ENCODE assay signal across 8 cellular contexts in genomic region chr1:149887456-149888159, GRCh38. TPM values are rescaled to one million over a fixed set of nuclear protein-coding genes. Genes with fewer than 3 reads are reported as not detected.
A peak's percentile ranks its signal among the peaks of the same experiment; 100 is the strongest.
DNase-seq lines count a peak whose midpoint lies in the region; ATAC-seq and TF ChIP-seq lines count a peak whose summit lies in the region.

No MANE protein-coding gene starts in this region.

- peak overlapping the region; percentile 91 for H3K4me2 ChIP-seq in osteoblast (ENCODE audit: insufficient read depth, low read length)

- intact Hi-C loops in head of caudate nucleus (cut with DNase I) (no loop called here), thyroid gland (cut with DNase I) (no loop called here)

- H3K27ac ChIP-seq in SK-N-MC (peak overlapping the region; percentile 100), osteoblast (ENCODE audit: low read depth, low read length) (peak overlapping the region; percentile 94), thyroid gland (peak overlapping the region; percentile 97 to 100 (median 100))

- WGBS in thyroid gland, 2 donors = 0 to 1% methylated on average over 33 to 38 of the region's 46 CpGs

- peak overlapping the region; percentile 77 for H2AFZ ChIP-seq in osteoblast (ENCODE audit: low read length)

- DNase-seq in NCI-H1048 (lab: John Stamatoyannopoulos, UW) (peak; percentile 99), SK-N-MC (ENCODE audit: low read depth, low spot score) (peak; percentile 98), head of caudate nucleus (peak; percentile 53 to 97 (median 88)), osteoblast (ENCODE audit: insufficient read length, low spot score, missing footprints) (peak; percentile 92), thyroid gland (peak; percentile 82 to 85)
- DNase-seq in activated naive CD4-positive, alpha-beta T cell treated with anti-CD3 and anti-CD28 coated beads, Interleukin-2, amount 50 U/mL, for 16 hours = peak; percentile 66

- TF ChIP-seq POLR2A in thyroid gland (IDR thresholded peaks at IDR 0.05) = peak in 1 of 2 donors; percentile 89

- peak overlapping the region; percentile 95 for H3K4me3 ChIP-seq in GM08714 (ENCODE audit: low read length)
- peak overlapping the region; percentile 95 for H3K4me3 ChIP-seq in SK-N-MC
- H3K4me3 ChIP-seq in osteoblast (ENCODE audit: insufficient read depth, low read length) = peak overlapping the region; percentile 80
- peak overlapping the region; percentile 24 to 77 (median 59) for H3K4me3 ChIP-seq in thyroid gland (replicated peaks in 1 of 3)

- peaks cover 21% of the 10 kb centered on the region for H3K4me1 ChIP-seq in osteoblast (ENCODE audit: insufficient read depth, low read length)
- H3K4me1 ChIP-seq in thyroid gland = peaks cover 23% of the 10 kb centered on the region in 2 donors

- H3K36me3 ChIP-seq in SK-N-MC (ENCODE audit: insufficient read depth, low read length) = no peaks in the 10 kb centered on the region
- no peaks in the 10 kb centered on the region for H3K36me3 ChIP-seq in osteoblast (ENCODE audit: insufficient read depth, low read length)
- H3K36me3 ChIP-seq in thyroid gland = no peaks in the 10 kb centered on the region

- no peaks in the 10 kb centered on the region for H4K20me1 ChIP-seq in osteoblast (ENCODE audit: insufficient read depth, low read length)

- H3K9ac ChIP-seq in SK-N-MC (ENCODE audit: insufficient read length) = peak overlapping the region; percentile 94

- peak; percentile 47 for ATAC-seq in HG02571 (IDR thresholded peaks at IDR 0.05; ENCODE audit: unreplicated experiment)

- no peak for TF ChIP-seq CTCF in osteoblast (IDR thresholded peaks at IDR 0.05; ENCODE audit: extremely low read depth, low read depth, low read length)
- TF ChIP-seq CTCF in thyroid gland (IDR thresholded peaks at IDR 0.05) = no peak

- H3K9me3 ChIP-seq in SK-N-MC (ENCODE audit: low read depth, low read length) (no peaks in the 10 kb centered on the region), osteoblast (ENCODE audit: low read depth, low read length) (no peaks in the 10 kb centered on the region), thyroid gland (no peaks in the 10 kb centered on the region)

- H3K27me3 ChIP-seq in osteoblast (ENCODE audit: insufficient read depth, low read length) (no peaks in the 10 kb centered on the region), thyroid gland (no peaks in the 10 kb centered on the region)

- peaks cover 21% of the 10 kb centered on the region for H3K79me2 ChIP-seq in osteoblast (ENCODE audit: insufficient read depth, low read length)

RNA-seq across cellular contexts. Expression of gene BOLA1, which starts 11.8 kb away (rescaled TPM):
- total RNA-seq in osteoblast (6.9 and 7.7 TPM in 2 replicates), thyroid gland (10 to 100 TPM; 23.5 to 55.8 (median 31.6) TPM)

RNA-seq across cellular contexts. Expression of gene SV2A, which starts 30.0 kb away (rescaled TPM):
- total RNA-seq in osteoblast (20.3 and 23.2 TPM in 2 replicates), thyroid gland (1 to 10 TPM; 3.0 to 5.9 (median 4.0) TPM)

RNA-seq across cellular contexts. Expression of gene SF3B4, which starts 40.0 kb away (rescaled TPM):
- total RNA-seq in osteoblast = 12.4 and 13.4 TPM in 2 replicates
- 10 to 100 TPM; 10.2 to 17.9 (median 12.4) TPM for total RNA-seq in thyroid gland

RNA-seq across cellular contexts. Expression of gene MTMR11, which starts 49.1 kb away (rescaled TPM):
- 7.2 and 13.3 TPM in 2 replicates for total RNA-seq in osteoblast
- 1 to 10 TPM; 2.0 to 8.6 (median 5.6) TPM for total RNA-seq in thyroid gland

Comparison
In these comparisons a context has a peak if more than half of its experiments do, and no peak if none do; other contexts are left out.
1. Peak in every context shown above with its lines: DNase-seq, ATAC-seq, H3K4me3 ChIP-seq and H3K27ac ChIP-seq.